ENCODE assay signal across 11 cellular contexts in the genomic region with DNA sequence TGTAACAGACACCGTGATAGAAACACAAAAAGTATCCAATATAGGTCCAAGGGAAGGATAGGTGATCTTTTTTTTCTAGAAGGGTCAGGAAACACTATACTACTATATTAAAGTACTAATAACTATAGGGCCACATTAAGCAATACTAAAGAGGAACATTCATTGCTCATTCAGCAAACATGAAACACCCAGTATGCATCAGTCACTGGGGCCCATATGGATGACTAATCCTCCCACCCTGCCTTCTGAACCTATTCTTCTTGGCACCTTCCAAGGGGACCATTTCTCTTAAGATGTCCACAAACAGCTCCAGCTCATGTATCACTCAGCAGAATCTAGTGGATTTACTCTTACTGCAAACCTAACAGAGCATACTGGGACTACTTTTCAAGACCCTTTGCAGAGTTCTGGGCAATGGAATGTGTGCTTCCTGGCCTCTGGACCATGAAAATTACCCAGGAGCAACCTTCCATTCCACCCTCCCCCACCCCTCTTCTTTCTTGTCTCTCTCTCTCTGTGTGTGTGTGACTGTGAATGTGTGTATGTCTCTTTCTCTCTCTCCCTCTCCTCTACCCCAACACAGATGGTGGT.
A peak's percentile ranks its signal among the peaks of the same experiment; 100 is the strongest.
DNase-seq lines count a peak whose midpoint lies in the region; ATAC-seq, FAIRE-seq and TF ChIP-seq lines count a peak whose summit lies in the region.
"Had no signal": no experiment of that assay in that cellular context is flagged by ENCODE, and none has a peak within 500 bp of the region (broad histone marks: within the 10 kb centered on the region; RNA-seq: fewer than 3 reads in every experiment).

No MANE protein-coding gene starts in this region.

- H3K36me3 ChIP-seq in SK-N-SH (replicated peaks in 1 of 2; ENCODE audit: control insufficient read depth in 1 of 2, insufficient read depth in 2 of 2, low read length in 1 of 2) (no peaks in the 10 kb centered on the region), endothelial cell of umbilical vein (ENCODE audit: control insufficient read depth in 2 of 2, extremely low read depth in 1 of 2, insufficient read depth in 2 of 2, low read length in 2 of 2) (no peaks in the 10 kb centered on the region), trophoblast cell (ENCODE audit: control insufficient read depth in 1 of 2, insufficient read depth in 2 of 2, low read length in 2 of 2) (no peaks in the 10 kb centered on the region)

- TF ChIP-seq CTCF in SK-N-SH (IDR thresholded peaks at IDR 0.05) (no peak), endothelial cell of umbilical vein (IDR thresholded peaks at IDR 0.05; ENCODE audit: extremely low read depth in 1 of 2, insufficient read depth in 1 of 2, low read depth in 1 of 2, low read length in 2 of 2) (no peak)

- no peaks in the 10 kb centered on the region for H3K9me3 ChIP-seq in SK-N-SH
- no peaks in the 10 kb centered on the region for H3K9me3 ChIP-seq in endothelial cell of umbilical vein (replicated peaks; ENCODE audit: control insufficient read depth, insufficient read depth, low read length)
- no peaks in the 10 kb centered on the region for H3K9me3 ChIP-seq in trophoblast cell (ENCODE audit: insufficient read depth, low read depth, low read length)

- no peak overlapping the region for H2BK120ac ChIP-seq in trophoblast cell (ENCODE audit: insufficient read depth, low read length, poor library complexity)

- H2AFZ ChIP-seq in SK-N-SH (ENCODE audit: low read depth) (no peak overlapping the region), endothelial cell of umbilical vein (ENCODE audit: low read depth, low read length) (no peak overlapping the region), trophoblast cell (ENCODE audit: insufficient read depth, low read length, poor library complexity) (no peak overlapping the region)

- no peak overlapping the region for H3K14ac ChIP-seq in trophoblast cell (ENCODE audit: low read length)

- intact Hi-C loops in endothelial cell of umbilical vein (cut with micrococcal nuclease): no loop called here

- no peaks in the 10 kb centered on the region for H3K9me1 ChIP-seq in endothelial cell of umbilical vein (replicated peaks; ENCODE audit: control insufficient read depth, extremely low read depth, insufficient read depth, low read length)

- TF ChIP-seq POLR2A in endothelial cell of umbilical vein (IDR thresholded peaks at IDR 0.05; ENCODE audit: low read depth, low read length): no peak

- no peaks in the 10 kb centered on the region for H3K79me1 ChIP-seq in trophoblast cell (ENCODE audit: low read length)

- H3K23ac ChIP-seq in trophoblast cell (ENCODE audit: low read length): no peak overlapping the region

- no peak overlapping the region for H4K91ac ChIP-seq in trophoblast cell (ENCODE audit: low read depth, low read length)

- no peaks in the 10 kb centered on the region for H3K4me1 Mint-ChIP-seq in T-cell
- H3K4me1 Mint-ChIP-seq: T-helper 17 cell had no signal

- no peak overlapping the region for H2BK12ac ChIP-seq in trophoblast cell (ENCODE audit: low read length)

- H3K4me3 ChIP-seq in SK-N-SH (ENCODE audit: low read depth in 2 of 2, low read length in 1 of 2): no peak overlapping the region
- H3K4me3 ChIP-seq in endothelial cell of umbilical vein (replicated peaks in 1 of 3; ENCODE audit: insufficient read depth in 1 of 3, low read depth in 1 of 3, low read length in 3 of 3): no peak overlapping the region
- no peak overlapping the region for H3K4me3 ChIP-seq in trophoblast cell (ENCODE audit: low read depth, low read length)

- no TSS peak for BruUV-seq in endothelial cell of umbilical vein (replicated peaks; lab: Mats Ljungman, UMichigan)

- 88% methylated on average over 1 of the region's 1 CpG for WGBS in SK-N-SH (ENCODE audit: low lambda C conversion rate)
- WGBS in trophoblast cell (ENCODE audit: extremely low coverage, insufficient coverage, insufficient read length): no CpG with 5 or more reads among the region's 1 CpG

- DNase-seq in SK-N-SH: no peak
- DNase-seq in M059J (ENCODE audit: low read depth): peak; percentile 59
- DNase-seq in endothelial cell of umbilical vein (ENCODE audit: low read depth, low spot score): no peak
- DNase-seq in trophoblast cell: peak; percentile 8 to 24
- DNase-seq in T-cell: no peak
- DNase-seq: left cardiac atrium, NCI-H524 treated with DMSO at 0.1 percent for 48 hours, T-helper 17 cell had no signal

- peaks cover 6% of the 10 kb centered on the region for H3F3A ChIP-seq in SK-N-SH (replicated peaks; ENCODE audit: insufficient read depth)

- no peak overlapping the region for H4K12ac ChIP-seq in trophoblast cell (ENCODE audit: low read depth, low read length)

- H3K79me2 ChIP-seq in SK-N-SH (ENCODE audit: insufficient read depth) (no peaks in the 10 kb centered on the region), endothelial cell of umbilical vein (ENCODE audit: control insufficient read depth, insufficient read depth, low read length) (no peaks in the 10 kb centered on the region), trophoblast cell (ENCODE audit: control insufficient read depth, insufficient read depth, low read length, poor library complexity) (no peaks in the 10 kb centered on the region)

- POLR2A ChIA-PET in SK-N-SH (lab: Yijun Ruan, JAX) (no interaction called here), endothelial cell of umbilical vein (lab: Charles Lee) (no interaction called here), T-cell (lab: Charles Lee) (no interaction called here)

- H3K4me2 ChIP-seq in SK-N-SH (no peak overlapping the region), endothelial cell of umbilical vein (ENCODE audit: insufficient read depth, low read length) (no peak overlapping the region), trophoblast cell (ENCODE audit: low read length) (no peak overlapping the region)

- H3K27ac ChIP-seq in SK-N-SH (ENCODE audit: low read depth in 2 of 2, low read length in 1 of 2): no peak overlapping the region
- H3K27ac ChIP-seq in endothelial cell of umbilical vein (ENCODE audit: insufficient read depth, low read depth, low read length): no peak overlapping the region
- H3K27ac ChIP-seq in trophoblast cell (ENCODE audit: low read depth, low read length): no peak overlapping the region

- no peak for TF ChIP-seq RAD21 in SK-N-SH (IDR thresholded peaks at IDR 0.05; ENCODE audit: low read length)

- no peak overlapping the region for H2BK5ac ChIP-seq in trophoblast cell (ENCODE audit: low read depth, low read length, poor library complexity)

- H3K27ac Mint-ChIP-seq in T-cell: no peak overlapping the region
- H3K27ac Mint-ChIP-seq: T-helper 17 cell had no signal

- H3K9me2 ChIP-seq in SK-N-SH: no peaks in the 10 kb centered on the region

- ATAC-seq in SK-N-SH treated with all-trans-retinoic acid at 6 μM for 48 hours (no peak), T-cell (replicated peaks in 1 of 4) (no peak), HG02678 (IDR thresholded peaks at IDR 0.05; ENCODE audit: unreplicated experiment) (no peak), GM21528 (IDR thresholded peaks at IDR 0.05; ENCODE audit: low FRiP score, unreplicated experiment) (no peak)
- ATAC-seq: T-helper 17 cell had no signal

- CTCF ChIA-PET in SK-N-SH (lab: Yijun Ruan, JAX): no interaction called here
- CTCF ChIA-PET in endothelial cell of umbilical vein (lab: Charles Lee): no interaction called here
- CTCF ChIA-PET in T-cell (lab: Charles Lee): no interaction called here

- no peak overlapping the region for H3K4ac ChIP-seq in trophoblast cell (ENCODE audit: low read depth, low read length)

- no peak; a peak in 1 of 4 replicates for TF ChIP-seq EP300 in SK-N-SH (IDR thresholded peaks at IDR 0.05; ENCODE audit: borderline replicate concordance in 1 of 2, low read depth in 1 of 2, low read length in 1 of 2)

- H3K9ac ChIP-seq in SK-N-SH: no peak overlapping the region
- H3K9ac ChIP-seq in endothelial cell of umbilical vein (replicated peaks; ENCODE audit: extremely low read depth, insufficient read depth, low read length): no peak overlapping the region
- H3K9ac ChIP-seq in trophoblast cell (ENCODE audit: low read length): no peak overlapping the region

- peaks cover 5 to 7% of the 10 kb centered on the region in 2 donors for H3K27me3 Mint-ChIP-seq in T-cell

- no peaks in the 10 kb centered on the region for H3K9me3 Mint-ChIP-seq in T-cell

- no peak overlapping the region for H3K4me3 Mint-ChIP-seq in T-cell
- H3K4me3 Mint-ChIP-seq: T-helper 17 cell had no signal

- H4K20me1 ChIP-seq in SK-N-SH (ENCODE audit: insufficient read depth) (no peaks in the 10 kb centered on the region), endothelial cell of umbilical vein (replicated peaks; ENCODE audit: control insufficient read depth, extremely low read depth, insufficient read depth, low read length) (no peaks in the 10 kb centered on the region)

- H3K27me3 ChIP-seq in SK-N-SH (ENCODE audit: insufficient read depth): no peaks in the 10 kb centered on the region
- H3K27me3 ChIP-seq in endothelial cell of umbilical vein (ENCODE audit: control insufficient read depth in 2 of 2, insufficient read depth in 2 of 2, low read length in 2 of 2): peaks cover 0 to 2% of the 10 kb centered on the region in 2 experiments
- no peaks in the 10 kb centered on the region for H3K27me3 ChIP-seq in trophoblast cell (ENCODE audit: insufficient read depth, low read length)

- H4K8ac ChIP-seq in trophoblast cell (ENCODE audit: low read depth, low read length): no peak overlapping the region

- dilution Hi-C loops in endothelial cell of umbilical vein (cut with MboI; ENCODE audit: extremely low pct_ligation_motif_present, low sequenced_read_pairs): no loop called here

- H3K36me3 Mint-ChIP-seq in T-cell: peaks cover 1% of the 10 kb centered on the region

- H2AK5ac ChIP-seq in trophoblast cell (ENCODE audit: low read length): no peak overlapping the region

- H3K4me1 ChIP-seq in SK-N-SH (ENCODE audit: control insufficient read depth in 1 of 2, insufficient read depth in 2 of 2, low read depth in 1 of 2, low read length in 1 of 2) (peaks cover 0 to 5% of the 10 kb centered on the region in 2 experiments; a peak in 1 of 4 replicates), endothelial cell of umbilical vein (ENCODE audit: control insufficient read depth, extremely low read depth, insufficient read depth, low read length) (peaks cover 24% of the 10 kb centered on the region), trophoblast cell (ENCODE audit: control insufficient read depth in 1 of 2, insufficient read depth in 2 of 2, low read length in 2 of 2) (no peaks in the 10 kb centered on the region)

- no peak overlapping the region for H3K18ac ChIP-seq in trophoblast cell (ENCODE audit: low read length)

- FAIRE-seq in endothelial cell of umbilical vein (lab: Jason Lieb, UNC): no peak

TF ChIP-seq in SK-N-SH, 30 proteins besides CTCF, POLR2A, EP300 and RAD21 (continues in another document):
- TF ChIP-seq ELF1 (IDR thresholded peaks at IDR 0.05) (no peak), RFX5 (IDR thresholded peaks at IDR 0.05; ENCODE audit: low read length) (no peak), TAF1 (IDR thresholded peaks at IDR 0.05; ENCODE audit: borderline replicate concordance, low read depth, low read length) (no peak)

TF ChIP-seq in SK-N-SH treated with all-trans-retinoic acid at 6 μM for 48 hours, 23 proteins besides CTCF, POLR2A, EP300 and RAD21 (continues in another document):
- no peak for TF ChIP-seq SNAI2 (CRISPR knock-in tag; IDR thresholded peaks at IDR 0.05)
- TF ChIP-seq ZNF70 (CRISPR knock-in tag; IDR thresholded peaks at IDR 0.05): no peak
- TF ChIP-seq ZC3H10 (CRISPR knock-in tag; IDR thresholded peaks at IDR 0.05): no peak

TF ChIP-seq in endothelial cell of umbilical vein, 7 proteins besides CTCF, POLR2A, EP300 and RAD21 (continues in another document):
- peak; percentile 29 for TF ChIP-seq FOS (IDR thresholded peaks at IDR 0.05; ENCODE audit: borderline replicate concordance, insufficient read depth, low read length)

Comparison
In these comparisons a context has a peak if more than half of its experiments do, and no peak if none do; other contexts are left out.
1. DNase-seq: peak in M059J (single experiment) and trophoblast cell (2 of 2); none in SK-N-SH (single experiment), endothelial cell of umbilical vein (single experiment) and T-cell (0 of 34).